ENCODE assay signal across 8 cellular contexts in the genomic region with DNA sequence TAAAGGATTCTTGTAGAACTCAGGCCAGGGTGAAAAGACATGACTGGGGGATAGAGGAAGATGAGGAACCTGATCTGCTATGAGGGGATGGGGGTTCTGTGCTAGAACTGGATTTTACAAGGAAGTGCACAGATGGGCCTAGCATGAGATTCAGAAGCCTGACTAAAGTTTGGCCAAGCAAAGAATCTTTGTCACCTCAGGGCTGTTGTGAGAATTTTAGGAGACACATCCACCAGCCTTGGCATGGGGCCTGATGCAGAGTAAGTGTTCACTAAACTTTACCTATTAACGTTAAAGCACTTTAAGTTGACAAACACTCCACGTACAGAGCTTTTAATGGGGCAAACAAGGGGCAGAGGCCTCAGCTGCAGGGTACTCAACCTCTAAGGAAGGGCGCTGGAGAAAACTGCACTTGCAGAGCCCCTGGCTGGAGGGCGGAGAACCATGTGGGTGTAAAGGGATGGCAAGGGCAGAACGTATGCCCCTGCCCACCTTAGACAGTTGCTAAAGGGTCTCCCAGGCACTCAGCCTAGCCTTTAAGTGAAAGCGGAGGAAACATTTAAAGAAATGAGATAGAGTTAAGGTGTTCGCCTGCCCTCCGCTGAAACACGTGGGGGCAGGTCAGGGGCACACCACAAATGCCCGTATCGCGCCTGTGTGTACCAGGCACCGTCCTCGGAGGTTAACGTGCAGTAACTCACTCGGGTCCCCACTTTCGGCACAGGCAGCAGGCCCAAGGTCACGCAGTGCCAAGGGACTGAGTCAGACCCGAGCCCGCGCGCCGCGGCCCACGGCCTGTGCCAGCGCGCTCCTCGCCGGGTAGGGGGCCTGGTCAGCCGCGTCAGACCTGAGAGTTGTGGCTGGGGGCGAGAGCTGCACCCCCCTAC. TPM values are rescaled to one million over a fixed set of nuclear protein-coding genes. Genes with fewer than 3 reads are reported as not detected.
DNase-seq lines count a peak whose midpoint lies in the region; ATAC-seq and TF ChIP-seq lines count a peak whose summit lies in the region.

No MANE protein-coding gene starts in this region.

- H3K27ac Mint-ChIP-seq in activated CD4-positive, alpha-beta T cell treated with anti-CD3 and anti-CD28 coated beads for 36 hours, result peak overlapping the region; percentile 73

- peak overlapping the region; percentile 47 for H3K4me3 ChIP-seq in MG63
- H3K4me3 ChIP-seq in lung, result peak overlapping the region; percentile 52
- peak overlapping the region; percentile 23 to 95 (median 88) for H3K4me3 ChIP-seq in upper lobe of left lung

- no peak for TF ChIP-seq POLR2A in upper lobe of left lung (IDR thresholded peaks at IDR 0.05)

- peak; percentile 38 for DNase-seq in activated CD4-positive, alpha-beta T cell treated with anti-CD3 and anti-CD28 coated beads for 36 hours
- no peak for DNase-seq in activated CD4-positive, alpha-beta T cell treated with anti-CD3 and anti-CD28 coated beads for 1 hour
- DNase-seq in MG63, result peak; percentile 79
- peak; percentile 23 for DNase-seq in cerebellar cortex (ENCODE audit: low spot score)
- DNase-seq in lung (ENCODE audit: low spot score), result peak; percentile 49
- peak in 1 of 2 donors; percentile 28 for DNase-seq in upper lobe of left lung
- DNase-seq in NOMO-1 treated with dmso at 0.1 percent for 144 hours (lab: John Stamatoyannopoulos, UW; ENCODE audit: unreplicated experiment), result no peak

- no peaks in the 10 kb centered on the region for H3K27me3 Mint-ChIP-seq in activated CD4-positive, alpha-beta T cell treated with anti-CD3 and anti-CD28 coated beads for 36 hours

- CTCF ChIA-PET in activated CD4-positive, alpha-beta T cell treated with anti-CD3 and anti-CD28 coated beads for 36 hours (lab: Charles Lee), result interaction anchor here (0.9 to 4.5 kb wide), 4 partner anchors 19 to 148 kb away, joined by 3 to 29 read pairs (median 6); no protein-coding TSS in a partner anchor

- H3K27ac ChIP-seq in lung (ENCODE audit: low read depth in 1 of 2, low read length in 1 of 2) (peak overlapping the region; percentile 67 to 69), upper lobe of left lung (peak overlapping the region; percentile 65 to 91 (median 73))

- H3K4me3 Mint-ChIP-seq in activated CD4-positive, alpha-beta T cell treated with anti-CD3 and anti-CD28 coated beads for 36 hours, result peak overlapping the region; percentile 70

- no peaks in the 10 kb centered on the region for H3K9me3 ChIP-seq in MG63
- no peaks in the 10 kb centered on the region for H3K9me3 ChIP-seq in lung (ENCODE audit: control insufficient read depth in 2 of 2, insufficient read depth in 1 of 2, low read length in 1 of 2)
- H3K9me3 ChIP-seq in upper lobe of left lung, result no peaks in the 10 kb centered on the region

- H3K4me1 ChIP-seq in lung (ENCODE audit: control insufficient read depth in 2 of 2, insufficient read depth in 2 of 2, low read length in 2 of 2), result peaks cover 5 to 18% of the 10 kb centered on the region in 2 donors
- peaks cover 8 to 42% (median 29%) of the 10 kb centered on the region in 4 donors for H3K4me1 ChIP-seq in upper lobe of left lung

- TF ChIP-seq EP300 in upper lobe of left lung (IDR thresholded peaks at IDR 0.05), result no peak

- WGBS in lung, 2 donors, result 41 to 58% methylated on average over 31 to 32 of the region's 32 CpGs
- 60 to 68% methylated on average over 20 to 28 of the region's 32 CpGs for WGBS in upper lobe of left lung, 2 donors

- ATAC-seq in activated CD4-positive, alpha-beta T cell treated with anti-CD3 and anti-CD28 coated beads for 36 hours, result peak; percentile 7
- ATAC-seq in lung (ENCODE audit: insufficient read depth, low FRiP score) (peak; percentile 25), upper lobe of left lung (ENCODE audit: low FRiP score in 2 of 2) (peak; percentile 50 to 53), GM21515 (IDR thresholded peaks at IDR 0.05; ENCODE audit: unreplicated experiment) (no peak)

- H3K36me3 Mint-ChIP-seq in activated CD4-positive, alpha-beta T cell treated with anti-CD3 and anti-CD28 coated beads for 36 hours (ENCODE audit: low read depth), result peaks cover 30% of the 10 kb centered on the region

- no peaks in the 10 kb centered on the region for H3K27me3 ChIP-seq in MG63
- no peaks in the 10 kb centered on the region for H3K27me3 ChIP-seq in lung (ENCODE audit: control insufficient read depth, insufficient read depth)
- H3K27me3 ChIP-seq in upper lobe of left lung, result no peaks in the 10 kb centered on the region

- H3K36me3 ChIP-seq in MG63, result peaks cover 11% of the 10 kb centered on the region
- no peaks in the 10 kb centered on the region for H3K36me3 ChIP-seq in lung (ENCODE audit: control insufficient read depth in 2 of 2, insufficient read depth in 2 of 2, low read length in 2 of 2)
- H3K36me3 ChIP-seq in upper lobe of left lung, result no peaks in the 10 kb centered on the region

- no peaks in the 10 kb centered on the region for H3K9me3 Mint-ChIP-seq in activated CD4-positive, alpha-beta T cell treated with anti-CD3 and anti-CD28 coated beads for 36 hours (ENCODE audit: low read depth)

- no peak for TF ChIP-seq CTCF in lung (IDR thresholded peaks at IDR 0.05; ENCODE audit: control extremely low read depth, extremely low read depth)
- TF ChIP-seq CTCF in upper lobe of left lung (IDR thresholded peaks at IDR 0.05), result no peak

- intact Hi-C loops in activated CD4-positive, alpha-beta T cell treated with anti-CD3 and anti-CD28 coated beads for 36 hours (cut with DNase I, micrococcal nuclease), result loop anchor here (1.0 to 5.0 kb wide), 8 partner anchors 8 to 430 kb away; a partner anchor contains a TSS

- peaks cover 30% of the 10 kb centered on the region for H3K4me1 Mint-ChIP-seq in activated CD4-positive, alpha-beta T cell treated with anti-CD3 and anti-CD28 coated beads for 36 hours

- POLR2A ChIA-PET in activated CD4-positive, alpha-beta T cell treated with anti-CD3 and anti-CD28 coated beads for 36 hours (lab: Charles Lee), result interaction anchor here (3.1 kb wide), 1 partner anchor 123 kb away, joined by 14 read pairs; no protein-coding TSS in a partner anchor

RNA-seq across cellular contexts. Expression of a gene that starts 1.0 kb away (rescaled TPM):
- 100 to 1,000 TPM; 102 to 117 TPM for total RNA-seq in activated CD4-positive, alpha-beta T cell treated with anti-CD3 and anti-CD28 coated beads for 36 hours
- 32.1 and 46.4 TPM in 2 replicates for total RNA-seq in MG63 (2014; rRNA removed; shearing (Covaris generic); ENCODE audit: low replicate concordance)
- 10 to 100 TPM; 28.4 to 38.3 TPM for total RNA-seq in lung
- polyA plus RNA-seq in lung, result 10 to 100 TPM; 35.9 to 73.9 TPM
- total RNA-seq in upper lobe of left lung, result 10 to 100 TPM; 25.0 to 54.6 (median 41.6) TPM

RNA-seq across cellular contexts. Expression of a gene that starts 1.0 kb away (rescaled TPM):
- total RNA-seq in activated CD4-positive, alpha-beta T cell treated with anti-CD3 and anti-CD28 coated beads for 36 hours, result 10 to 100 TPM; 18.2 to 22.9 TPM
- 14.0 and 24.3 TPM in 2 replicates for total RNA-seq in MG63 (2014; rRNA removed; shearing (Covaris generic); ENCODE audit: low replicate concordance)
- total RNA-seq in lung (10 to 100 TPM; 10.9 to 49.1 TPM), upper lobe of left lung (10 to 100 TPM; 12.1 to 40.8 (median 13.7) TPM)
- 1 to 10 TPM; 1.8 to 3.1 TPM for polyA plus RNA-seq in lung

Comparison
In these comparisons a context has a peak if more than half of its experiments do, and no peak if none do; other contexts are left out.
1. DNase-seq: peak in activated CD4-positive, alpha-beta T cell treated with anti-CD3 and anti-CD28 coated beads for 36 hours (single experiment), MG63 (single experiment), cerebellar cortex (single experiment) and lung (single experiment); none in activated CD4-positive, alpha-beta T cell treated with anti-CD3 and anti-CD28 coated beads for 1 hour (single experiment) and NOMO-1 treated with dmso at 0.1 percent for 144 hours (single experiment).
2. Peak in every context shown above with its lines, with median percentiles within 50 percentile points of each other: H3K4me3 ChIP-seq.